In the genomic region with DNA sequence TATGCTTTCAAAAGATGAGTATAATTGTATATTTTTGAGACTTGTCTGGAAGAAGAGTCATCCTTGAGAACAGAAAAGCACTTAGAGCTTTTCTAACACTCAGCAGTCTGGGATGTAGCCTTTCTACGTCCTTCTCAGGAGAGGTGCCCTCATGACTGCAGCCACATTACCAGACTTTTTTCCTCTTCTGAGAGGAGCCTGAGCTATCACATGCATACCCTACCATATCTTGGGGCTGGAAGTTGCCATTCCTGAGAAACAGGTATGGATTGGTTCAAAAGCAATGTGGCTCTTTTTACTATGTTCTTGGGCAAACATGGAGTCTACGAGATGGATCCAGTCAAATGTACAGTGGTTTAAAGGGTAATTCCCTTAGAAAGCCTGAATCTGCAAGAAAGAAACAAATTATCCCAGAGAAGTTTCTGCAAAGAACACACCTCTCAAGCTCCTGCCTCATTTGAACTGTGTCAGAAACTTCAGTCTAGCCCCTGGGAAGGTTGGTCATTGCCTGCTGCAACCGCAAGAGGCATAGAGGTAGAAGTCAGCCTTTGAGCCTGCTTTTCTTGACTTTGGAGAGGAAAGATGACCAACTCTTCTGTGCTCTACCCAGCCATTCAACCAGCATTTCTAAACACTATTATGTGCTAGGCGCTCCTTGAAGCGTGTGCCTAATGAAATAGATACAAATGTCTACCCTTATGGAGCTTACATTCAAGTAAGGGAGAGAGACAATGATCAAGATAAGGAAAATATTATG, we compare ENCODE assay signal across 33 cellular contexts.
"Had no signal": no experiment of that assay in that cellular context is flagged by ENCODE, and none has a peak within 500 bp of the region (broad histone marks: within the 10 kb centered on the region; RNA-seq: fewer than 3 reads in every experiment).

No MANE protein-coding gene starts in this region.

- H3K9ac ChIP-seq: KMS-11, SK-N-SH had no signal

- ATAC-seq: T-cell had no signal

- DNase-seq: Karpas-422, KBM-7, MG63, NCI-H1048, NCI-H1092 treated with DMSO at 0.1 percent for 48 hours, NCI-H1105 treated with DMSO at 0.1 percent for 48 hours, NCI-H1417, NCI-H1436, NCI-H146, NCI-H1694, NCI-H187, NCI-H1930, NCI-H2029 treated with DMSO at 0.1 percent for 48 hours, NCI-H2081 treated with DMSO at 0.1 percent for 48 hours, NCI-H2107, NCI-H2171, NCI-H226, NCI-H446 treated with DMSO at 0.1 percent for 48 hours, NCI-H510A, NCI-H524, NCI-H526, NCI-H69, NCI-H748 treated with DMSO at 0.1 percent for 48 hours, NCI-H82, PC-9, Peyer's patch, Right ventricle myocardium superior, RPMI8226, SHP77 treated with DMSO at 0.1 percent for 48 hours, SK-N-SH, T-cell had no signal

- H3K4me1 ChIP-seq: Peyer's patch had no signal

- H3K4me3 Mint-ChIP-seq: T-cell had no signal

- H2AFZ ChIP-seq: PC-9 had no signal

- H3K4me3 ChIP-seq: MG63, PC-9, Peyer's patch, SJSA1 had no signal

- H3K27ac Mint-ChIP-seq: T-cell had no signal

- H3K27ac ChIP-seq: KMS-11, PC-9, Peyer's patch, SJSA1 had no signal

- H3K9me3 Mint-ChIP-seq: T-cell had no signal

- H3K36me3 Mint-ChIP-seq: T-cell had no signal

- H3K4me2 ChIP-seq: KMS-11, PC-9, SK-N-SH had no signal

- H3K36me3 ChIP-seq: MG63, Peyer's patch, SJSA1 had no signal

- H3K27me3 ChIP-seq: MG63, Peyer's patch, SJSA1 had no signal

- H3K4me1 Mint-ChIP-seq: T-cell had no signal

- H3K9me3 ChIP-seq: MG63, Peyer's patch, SJSA1, SK-N-SH had no signal
